In the genomic region with DNA sequence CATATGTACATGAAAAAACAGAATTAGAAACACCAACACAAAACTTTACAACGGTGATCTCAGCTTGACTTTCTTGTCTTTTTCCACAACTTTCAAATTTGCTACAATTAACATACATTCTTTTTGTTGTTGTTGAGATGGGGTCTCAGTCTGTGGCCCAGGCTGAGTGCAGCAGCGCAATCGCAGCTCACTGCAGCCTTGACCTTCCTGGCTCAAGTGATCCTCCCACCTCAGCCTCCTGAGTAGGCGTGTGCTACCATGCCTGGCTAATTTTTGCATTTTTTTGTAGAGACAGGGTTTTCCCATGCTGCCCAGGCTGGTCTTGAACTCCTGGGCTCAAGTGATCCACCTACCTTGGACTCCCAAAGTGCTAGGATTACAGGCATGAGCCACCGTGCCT, we compare ENCODE assay signal across 21 cellular contexts.
A peak's percentile ranks its signal among the peaks of the same experiment; 100 is the strongest.
DNase-seq lines count a peak whose midpoint lies in the region; ATAC-seq, FAIRE-seq and TF ChIP-seq lines count a peak whose summit lies in the region.
"Had no signal": no experiment of that assay in that cellular context is flagged by ENCODE, and none has a peak within 500 bp of the region (broad histone marks: within the 10 kb centered on the region; RNA-seq: fewer than 3 reads in every experiment).

No MANE protein-coding gene starts in this region.

- H3K4me1 Mint-ChIP-seq in WTC11: peaks cover 13% of the 10 kb centered on the region
- H3K4me1 Mint-ChIP-seq: CD4-positive, alpha-beta memory T cell had no signal

- H3K36me3 ChIP-seq in heart right ventricle: no peaks in the 10 kb centered on the region
- no peaks in the 10 kb centered on the region for H3K36me3 ChIP-seq in liver (ENCODE audit: control insufficient read depth in 4 of 4, insufficient read depth in 3 of 4, low read depth in 1 of 4, low read length in 3 of 4)
- no peaks in the 10 kb centered on the region for H3K36me3 ChIP-seq in stomach smooth muscle (ENCODE audit: control insufficient read depth in 2 of 2, insufficient read depth in 2 of 2, low read length in 2 of 2)
- H3K36me3 ChIP-seq: BLaER1 had no signal

- H3K4me3 ChIP-seq in heart right ventricle (no peak overlapping the region), liver (ENCODE audit: low read depth in 1 of 3, low read length in 3 of 3) (no peak overlapping the region), stomach smooth muscle (ENCODE audit: low read length in 2 of 2) (no peak overlapping the region)
- H3K4me3 ChIP-seq: BLaER1 had no signal

- POLR2A ChIA-PET in WTC11 (lab: Charles Lee): no interaction called here

- H3K36me3 Mint-ChIP-seq in WTC11: no peaks in the 10 kb centered on the region
- H3K36me3 Mint-ChIP-seq: CD4-positive, alpha-beta memory T cell; IgD-negative memory B cell had no signal

- H3K27ac Mint-ChIP-seq in WTC11: no peak overlapping the region
- H3K27ac Mint-ChIP-seq: CD4-positive, alpha-beta memory T cell; IgD-negative memory B cell had no signal

- TF ChIP-seq CTCF in heart right ventricle (IDR thresholded peaks at IDR 0.05) (no peak), WTC11 (IDR thresholded peaks at IDR 0.05) (no peak), liver (IDR thresholded peaks at IDR 0.05; ENCODE audit: low read depth, low read length, missing input control) (no peak)

- no peaks in the 10 kb centered on the region for H3K9me3 Mint-ChIP-seq in WTC11
- H3K9me3 Mint-ChIP-seq: CD4-positive, alpha-beta memory T cell; H9; IgD-negative memory B cell had no signal

- H3K9me3 ChIP-seq in heart right ventricle (no peaks in the 10 kb centered on the region), liver (ENCODE audit: control insufficient read depth in 4 of 4, low read length in 3 of 4) (no peaks in the 10 kb centered on the region), stomach smooth muscle (ENCODE audit: control insufficient read depth in 2 of 2, low read length in 2 of 2) (no peaks in the 10 kb centered on the region)
- H3K9me3 ChIP-seq: BLaER1 had no signal

- CTCF ChIA-PET in WTC11 (lab: Charles Lee): no interaction called here

- intact Hi-C loops in heart right ventricle (cut with DNase I): no loop called here
- intact Hi-C loops in Right ventricle myocardium superior (cut with DNase I): loop anchor here (5.0 to 10.0 kb wide), 2 partner anchors 83 to 114 kb away; partner anchors contain the start of gene TPM1

- H3K4me3 Mint-ChIP-seq in WTC11: no peak overlapping the region
- H3K4me3 Mint-ChIP-seq: CD4-positive, alpha-beta memory T cell; H9; IgD-negative memory B cell had no signal

- H3K9ac ChIP-seq in liver (ENCODE audit: low read depth in 1 of 2, low read length in 2 of 2) (no peak overlapping the region), stomach smooth muscle (ENCODE audit: low read length in 2 of 2) (no peak overlapping the region)
- H3K9ac ChIP-seq: BLaER1, KMS-11 had no signal

- no peak for TF ChIP-seq RAD21 in liver (IDR thresholded peaks at IDR 0.05)

- no peaks in the 10 kb centered on the region for H3K27me3 Mint-ChIP-seq in WTC11 (ENCODE audit: low read depth)

- H3K4me1 ChIP-seq in heart right ventricle (peaks cover 0 to 42% (median 18%) of the 10 kb centered on the region in 9 donors), liver (ENCODE audit: control insufficient read depth in 4 of 4, insufficient read depth in 4 of 4, low read length in 3 of 4) (peaks cover 9 to 26% (median 18%) of the 10 kb centered on the region in 4 donors), stomach smooth muscle (ENCODE audit: control insufficient read depth, insufficient read depth, low read length) (peaks cover 26% of the 10 kb centered on the region)

- ATAC-seq in heart right ventricle (no peak), Right ventricle myocardium superior (ENCODE audit: poor library complexity) (no peak), WTC11 (no peak)
- ATAC-seq in activated CD4-positive, CD25-positive, alpha-beta regulatory T cell treated with anti-CD3 and anti-CD28 coated beads, Interleukin-2, amount 50 U/mL, for 24 hours: no peak

- H3K27ac ChIP-seq in heart right ventricle (peak overlapping the region in 8 of 10 donors; percentile 64 to 86 (median 76)), liver (ENCODE audit: low read depth in 1 of 2, low read length in 2 of 2) (peak overlapping the region; percentile 31 to 48), stomach smooth muscle (ENCODE audit: low read length) (peak overlapping the region; percentile 76)
- H3K27ac ChIP-seq: BLaER1, KMS-11 had no signal

- no peak for DNase-seq in heart right ventricle
- DNase-seq in Right ventricle myocardium superior: no peak
- no peak for DNase-seq in WTC11 (ENCODE audit: low spot score)
- DNase-seq in stimulated activated CD4-positive, alpha-beta T cell treated with anti-CD3 and anti-CD28 coated beads, Interleukin-4, amount 100 ng/mL, for 24 hours: no peak
- no peak for DNase-seq in frontal cortex (ENCODE audit: low spot score in 2 of 2)
- DNase-seq: 8988T; CD4-positive, alpha-beta memory T cell; COR-L47; DMS53; H9; MM.1S; NCI-H2029 treated with DMSO at 0.1 percent for 48 hours; NCI-H526; NK-92 treated with Interleukin-12 subunit alpha and Interleukin-12 subunit beta, amount 100 ng/mL, for 24 hours; SHP77 had no signal

- no peaks in the 10 kb centered on the region for H3K27me3 ChIP-seq in heart right ventricle
- no peaks in the 10 kb centered on the region for H3K27me3 ChIP-seq in liver (ENCODE audit: control insufficient read depth in 4 of 4, insufficient read depth in 4 of 4, low read length in 3 of 4)
- H3K27me3 ChIP-seq in stomach smooth muscle (ENCODE audit: control insufficient read depth in 1 of 2, insufficient read depth in 2 of 2, low read length in 2 of 2): no peaks in the 10 kb centered on the region
- H3K27me3 ChIP-seq: BLaER1 had no signal

- WGBS in heart right ventricle, 2 donors: 85 to 87% methylated on average over 5 of the region's 5 CpGs
- WGBS in liver: 66% methylated on average over 5 of the region's 5 CpGs

- FAIRE-seq in frontal cortex (lab: Jason Lieb, UNC): no peak

TF ChIP-seq in WTC11, 78 proteins besides CTCF, POLR2A, EP300 and RAD21:
- TF ChIP-seq ERG (CRISPR knock-in tag; IDR thresholded peaks at IDR 0.05) (no peak), ZNF416 (CRISPR knock-in tag; IDR thresholded peaks at IDR 0.05) (no peak), TEAD1 (CRISPR knock-in tag; IDR thresholded peaks at IDR 0.05) (no peak), ZNF396 (CRISPR knock-in tag; IDR thresholded peaks at IDR 0.05; ENCODE audit: borderline replicate concordance) (no peak), ZBTB21 (CRISPR knock-in tag; IDR thresholded peaks at IDR 0.05; ENCODE audit: borderline replicate concordance) (no peak), RORB (CRISPR knock-in tag; IDR thresholded peaks at IDR 0.05) (no peak), ZNF121 (CRISPR knock-in tag; IDR thresholded peaks at IDR 0.05) (peak; percentile 96)
TF ChIP-seq in WTC11: peak in this region for 1.

TF ChIP-seq in liver, 16 proteins besides CTCF, POLR2A, EP300 and RAD21:
- TF ChIP-seq SP1 (IDR thresholded peaks at IDR 0.05) (no peak), MAX (IDR thresholded peaks at IDR 0.05) (no peak)
TF ChIP-seq in liver: peak in this region for 0.
